17 cellular contexts compared by ENCODE assay signal in the genomic region with DNA sequence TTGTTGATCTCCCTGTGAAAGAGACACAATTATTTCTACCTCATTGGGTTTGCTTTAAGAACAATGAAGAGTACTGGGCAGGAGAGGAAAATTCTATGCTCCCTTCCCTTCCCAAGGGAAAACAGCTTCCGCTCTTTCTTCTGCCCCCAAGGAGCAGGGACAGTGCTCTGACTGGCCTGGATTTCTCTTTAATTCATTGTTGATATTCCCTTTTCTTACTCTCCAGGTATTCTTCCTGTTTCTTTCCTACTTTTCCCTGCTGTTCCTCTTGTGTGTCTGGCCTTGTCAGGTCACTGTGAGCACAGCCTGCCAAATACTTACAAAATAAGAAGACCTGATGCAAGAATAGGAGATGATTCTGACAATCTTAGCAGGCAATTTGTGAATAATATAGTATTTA. TPM values are rescaled to one million over a fixed set of nuclear protein-coding genes. Genes with fewer than 3 reads are reported as not detected.
DNase-seq lines count a peak whose midpoint lies in the region; ATAC-seq and TF ChIP-seq lines count a peak whose summit lies in the region.
"Had no signal": no experiment of that assay in that cellular context is flagged by ENCODE, and none has a peak within 500 bp of the region (broad histone marks: within the 10 kb centered on the region; RNA-seq: fewer than 3 reads in every experiment).

No MANE protein-coding gene starts in this region.

- DNase-seq in NCI-H2171 treated with DMSO at 0.1 percent for 48 hours (lab: John Stamatoyannopoulos, UW) (peak; percentile 6), NCI-H2171 (lab: John Stamatoyannopoulos, UW) (no peak), retina (peak; percentile 12), natural killer cell (no peak)
- DNase-seq in effector memory CD8-positive, alpha-beta T cell, result no peak
- no peak for DNase-seq in stimulated activated naive CD4-positive, alpha-beta T cell (lab: John Stamatoyannopoulos, UW)
- DNase-seq: activated CD4-positive, alpha-beta T cell treated with anti-CD3 and anti-CD28 coated beads, Interleukin-2, amount 50 U/mL, for 4 hours; activated naive CD4-positive, alpha-beta T cell treated with anti-CD3 and anti-CD28 coated beads, Interleukin-2, amount 10 ng/mL, durations not matched to agents 7 days and 5 days; left ventricle myocardium inferior; NCI-H1436 treated with DMSO at 0.1 percent for 48 hours; NCI-H524 treated with DMSO at 0.1 percent for 48 hours had no signal

- no peaks in the 10 kb centered on the region for H3K36me3 ChIP-seq in KMS-11 (ENCODE audit: insufficient read depth)
- H3K36me3 ChIP-seq: left ventricle myocardium inferior had no signal

- intact Hi-C loops in natural killer cell (cut with micrococcal nuclease), result no loop called here

- TF ChIP-seq CTCF in KMS-11 (conservative IDR thresholded peaks at IDR 0.05; ENCODE audit: low read depth, low read length) (no peak), natural killer cell (IDR thresholded peaks at IDR 0.05) (no peak)

- ATAC-seq in effector memory CD8-positive, alpha-beta T cell (replicated peaks), result no peak
- no peak for ATAC-seq in natural killer cell
- ATAC-seq in HG03457 (IDR thresholded peaks at IDR 0.05; ENCODE audit: unreplicated experiment), result no peak

- no peaks in the 10 kb centered on the region for H3K9me3 Mint-ChIP-seq in effector memory CD8-positive, alpha-beta T cell
- no peaks in the 10 kb centered on the region for H3K9me3 Mint-ChIP-seq in natural killer cell
- H3K9me3 Mint-ChIP-seq: activated naive CD4-positive, alpha-beta T cell treated with anti-CD3 and anti-CD28 coated beads, Interleukin-2, amount 10 ng/mL, durations not matched to agents 7 days and 5 days; central memory CD8-positive, alpha-beta T cell; nephron had no signal

- peak overlapping the region; percentile 86 for H3K27ac ChIP-seq in KMS-11
- H3K27ac ChIP-seq: 22Rv1, epithelial cell of prostate, left ventricle myocardium inferior had no signal

- peaks cover 14 to 45% of the 10 kb centered on the region in 2 donors for H3K4me1 Mint-ChIP-seq in effector memory CD8-positive, alpha-beta T cell (ENCODE audit: low read depth in 2 of 2)
- H3K4me1 Mint-ChIP-seq in natural killer cell, result peaks cover 20 to 21% of the 10 kb centered on the region in 2 donors

- H3K27me3 Mint-ChIP-seq in effector memory CD8-positive, alpha-beta T cell, result peaks cover 0 to 32% of the 10 kb centered on the region in 2 donors
- H3K27me3 Mint-ChIP-seq in natural killer cell (ENCODE audit: low read depth in 2 of 2), result peaks cover 4 to 18% of the 10 kb centered on the region in 2 donors

- H3K4me2 ChIP-seq in KMS-11, result peak overlapping the region; percentile 59

- peak overlapping the region; percentile 16 to 81 for H3K27ac Mint-ChIP-seq in effector memory CD8-positive, alpha-beta T cell
- no peak overlapping the region for H3K27ac Mint-ChIP-seq in natural killer cell
- H3K27ac Mint-ChIP-seq: activated naive CD4-positive, alpha-beta T cell treated with anti-CD3 and anti-CD28 coated beads, Interleukin-2, amount 10 ng/mL, durations not matched to agents 7 days and 5 days; nephron had no signal

- peaks cover 89% of the 10 kb centered on the region for H3K4me1 ChIP-seq in KMS-11 (ENCODE audit: low read depth, poor library complexity, severe bottlenecking)

- H3K4me3 ChIP-seq in KMS-11 (IDR thresholded peaks at IDR 0.05; ENCODE audit: insufficient read depth, low read depth, low read length), result no peak overlapping the region
- H3K4me3 ChIP-seq: left ventricle myocardium inferior had no signal

- no peak overlapping the region; the same call in 1 of the 2 replicates for H3K9ac ChIP-seq in KMS-11

- H4K20me1 ChIP-seq in KMS-11 (ENCODE audit: insufficient read depth), result no peaks in the 10 kb centered on the region

- peak overlapping the region; percentile 12 for H2AFZ ChIP-seq in KMS-11 (ENCODE audit: low read depth)

- no peaks in the 10 kb centered on the region for H3K79me2 ChIP-seq in KMS-11 (ENCODE audit: insufficient read depth, low read depth)

- peak overlapping the region in 1 of 2 donors; percentile 16 for H3K4me3 Mint-ChIP-seq in effector memory CD8-positive, alpha-beta T cell
- H3K4me3 Mint-ChIP-seq in natural killer cell, result no peak overlapping the region
- H3K4me3 Mint-ChIP-seq: activated naive CD4-positive, alpha-beta T cell treated with anti-CD3 and anti-CD28 coated beads, Interleukin-2, amount 10 ng/mL, durations not matched to agents 7 days and 5 days; central memory CD8-positive, alpha-beta T cell; nephron had no signal

- no peaks in the 10 kb centered on the region for H3K27me3 ChIP-seq in KMS-11 (ENCODE audit: insufficient read depth, low read depth)

- H3K36me3 Mint-ChIP-seq in effector memory CD8-positive, alpha-beta T cell (ENCODE audit: insufficient read depth), result peaks cover 7% of the 10 kb centered on the region
- H3K36me3 Mint-ChIP-seq in natural killer cell, result no peaks in the 10 kb centered on the region
- H3K36me3 Mint-ChIP-seq: activated naive CD4-positive, alpha-beta T cell treated with anti-CD3 and anti-CD28 coated beads, Interleukin-2, amount 10 ng/mL, durations not matched to agents 7 days and 5 days had no signal

RNA-seq across cellular contexts. Expression of a gene that starts 49.6 kb away (rescaled TPM):
- 1 to 10 TPM; 3.5 to 5.8 (median 4.0) TPM for total RNA-seq in natural killer cell

Comparison
In these comparisons a context has a peak if more than half of its experiments do, and no peak if none do; other contexts are left out.
1. DNase-seq: peak in NCI-H2171 treated with DMSO at 0.1 percent for 48 hours (single experiment) and retina (single experiment); none in NCI-H2171 (single experiment), effector memory CD8-positive, alpha-beta T cell (0 of 3), natural killer cell (single experiment) and stimulated activated naive CD4-positive, alpha-beta T cell (0 of 6).
2. H3K27ac Mint-ChIP-seq: peak in effector memory CD8-positive, alpha-beta T cell (2 of 2); none in natural killer cell (0 of 2).